ENCODE assay signal across 16 cellular contexts in genomic region chr9:28093141-28093540, GRCh38.
DNase-seq lines count a peak whose midpoint lies in the region; ATAC-seq, FAIRE-seq and TF ChIP-seq lines count a peak whose summit lies in the region.
"Had no signal": no experiment of that assay in that cellular context is flagged by ENCODE, and none has a peak within 500 bp of the region (broad histone marks: within the 10 kb centered on the region; RNA-seq: fewer than 3 reads in every experiment).

No MANE protein-coding gene starts in this region.

- no peak for TF ChIP-seq RAD21 in HepG2 (CRISPR knock-in tag; IDR thresholded peaks at IDR 0.05)

- no peak overlapping the region for H3K4me2 ChIP-seq in HepG2 (ENCODE audit: low read depth, low read length)

- H3K4me3 Mint-ChIP-seq in activated CD4-positive, alpha-beta T cell treated with anti-CD3 and anti-CD28 coated beads, Interleukin-2, amount 10 ng/mL, durations not matched to agents 24 days and 14 days = no peak overlapping the region
- H3K4me3 Mint-ChIP-seq in activated CD4-positive, alpha-beta memory T cell treated with anti-CD3 and anti-CD28 coated beads for 36 hours = no peak overlapping the region
- H3K4me3 Mint-ChIP-seq: HFFc6, T-cell had no signal

- no TSS peak for BruUV-seq in HepG2 (replicated peaks; lab: Mats Ljungman, UMichigan)

- H3K9me3 Mint-ChIP-seq in activated CD4-positive, alpha-beta T cell treated with anti-CD3 and anti-CD28 coated beads, Interleukin-2, amount 10 ng/mL, durations not matched to agents 24 days and 14 days = no peaks in the 10 kb centered on the region
- H3K9me3 Mint-ChIP-seq in activated CD4-positive, alpha-beta memory T cell treated with anti-CD3 and anti-CD28 coated beads for 36 hours = peaks cover 2% of the 10 kb centered on the region

- no peaks in the 10 kb centered on the region for H3K9me3 ChIP-seq in HepG2 (ENCODE audit: low read length)
- H3K9me3 ChIP-seq: Caco-2 had no signal

- no peaks in the 10 kb centered on the region for H3K4me1 ChIP-seq in HepG2 (ENCODE audit: insufficient read depth, low read length)
- H3K4me1 ChIP-seq: Caco-2 had no signal

- no peak for TF ChIP-seq CTCF in HepG2 (CRISPR knock-in tag; IDR thresholded peaks at IDR 0.05)

- 7% methylated on average over 5 of the region's 5 CpGs for WGBS in HepG2 (ENCODE audit: low lambda C conversion rate)

- intact Hi-C loops in activated CD4-positive, alpha-beta T cell treated with anti-CD3 and anti-CD28 coated beads, Interleukin-2, amount 10 ng/mL, durations not matched to agents 24 days and 14 days (cut with micrococcal nuclease) = no loop called here
- intact Hi-C loops in HepG2 (cut with micrococcal nuclease; ENCODE audit: unreplicated experiment) = no loop called here
- intact Hi-C loops in activated CD4-positive, alpha-beta memory T cell treated with anti-CD3 and anti-CD28 coated beads for 36 hours (cut with micrococcal nuclease) = no loop called here

- H3K27ac Mint-ChIP-seq in activated CD4-positive, alpha-beta T cell treated with anti-CD3 and anti-CD28 coated beads, Interleukin-2, amount 10 ng/mL, durations not matched to agents 24 days and 14 days = no peak overlapping the region
- H3K27ac Mint-ChIP-seq in activated CD4-positive, alpha-beta memory T cell treated with anti-CD3 and anti-CD28 coated beads for 36 hours = no peak overlapping the region
- H3K27ac Mint-ChIP-seq: HFFc6, T-cell had no signal

- no peak overlapping the region for H2AFZ ChIP-seq in HepG2 (ENCODE audit: low read length)

- no peak overlapping the region for H3K27ac ChIP-seq in HepG2 (ENCODE audit: extremely low read length, insufficient read depth, low read length)

- CTCF ChIA-PET in HepG2 (lab: Yijun Ruan, JAX; ENCODE audit: low intra/inter-chr PET ratio, low total read pairs) = no interaction called here
- CTCF ChIA-PET in activated CD4-positive, alpha-beta memory T cell treated with anti-CD3 and anti-CD28 coated beads for 36 hours (lab: Charles Lee) = no interaction called here

- DNase-seq in activated CD4-positive, alpha-beta T cell treated with anti-CD3 and anti-CD28 coated beads, Interleukin-2, amount 10 ng/mL, durations not matched to agents 24 days and 14 days = peak; percentile 2
- DNase-seq in activated CD4-positive, alpha-beta T cell treated with anti-CD3 and anti-CD28 coated beads for 4 hours = no peak
- peak; percentile 81 for DNase-seq in NCI-H345 (lab: John Stamatoyannopoulos, UW)
- peak; percentile 13 for DNase-seq in kidney tubule cell (ENCODE audit: low spot score)
- no peak for DNase-seq in HepG2 (ENCODE audit: low spot score)
- no peak for DNase-seq in hypothalamus (lab: John Stamatoyannopoulos, UW)
- no peak for DNase-seq in activated CD4-positive, alpha-beta memory T cell treated with anti-CD3 and anti-CD28 coated beads for 36 hours
- DNase-seq: AML-193, Caco-2, DND-41, GDM1, HFFc6, KG1, NCI-H524 treated with DMSO at 0.1 percent for 48 hours, T-cell had no signal

- TF ChIP-seq EP300 in HepG2 (IDR thresholded peaks at IDR 0.05; ENCODE audit: low read depth in 2 of 2, low read length in 2 of 2) (no peak), HepG2 (CRISPR knock-in tag; IDR thresholded peaks at IDR 0.05; ENCODE audit: borderline replicate concordance) (no peak)

- TF ChIP-seq POLR2A in HepG2 (IDR thresholded peaks at IDR 0.05; ENCODE audit: insufficient read depth in 1 of 2, low read depth in 2 of 2, low read length in 2 of 2) = no peak

- H3K36me3 ChIP-seq in HepG2 (replicated peaks in 1 of 2; ENCODE audit: control insufficient read depth in 1 of 2, insufficient read depth in 2 of 2, low read length in 2 of 2) = no peaks in the 10 kb centered on the region

- no peaks in the 10 kb centered on the region for H3K79me2 ChIP-seq in HepG2 (ENCODE audit: insufficient read depth, low read length)

- H3K27me3 Mint-ChIP-seq in activated CD4-positive, alpha-beta T cell treated with anti-CD3 and anti-CD28 coated beads, Interleukin-2, amount 10 ng/mL, durations not matched to agents 24 days and 14 days = no peaks in the 10 kb centered on the region
- no peaks in the 10 kb centered on the region for H3K27me3 Mint-ChIP-seq in activated CD4-positive, alpha-beta memory T cell treated with anti-CD3 and anti-CD28 coated beads for 36 hours
- H3K27me3 Mint-ChIP-seq: T-cell had no signal

- in situ Hi-C loops in HepG2 (cut with HindIII; ENCODE audit: extremely low pct_ligation_motif_present, low pct_unique_long_range_greater_than_20kb) = no loop called here

- H3K4me3 ChIP-seq in HepG2 (replicated peaks in 1 of 3; ENCODE audit: insufficient read depth in 1 of 3, low read depth in 2 of 3, low read length in 3 of 3) = no peak overlapping the region

- H4K20me1 ChIP-seq in HepG2 (ENCODE audit: insufficient read depth, low read length) = no peaks in the 10 kb centered on the region

- no peak for FAIRE-seq in HepG2 (lab: Jason Lieb, UNC)

- no peak for ATAC-seq in HepG2
- no peak for ATAC-seq in GM19035 (IDR thresholded peaks at IDR 0.05; ENCODE audit: unreplicated experiment)
- ATAC-seq: T-cell had no signal

- POLR2A ChIA-PET in HepG2 (lab: Yijun Ruan, JAX) = no interaction called here
- POLR2A ChIA-PET in activated CD4-positive, alpha-beta memory T cell treated with anti-CD3 and anti-CD28 coated beads for 36 hours (lab: Charles Lee) = no interaction called here

- H3K27me3 ChIP-seq in HepG2 (ENCODE audit: control insufficient read depth in 1 of 2, insufficient read depth in 2 of 2, low read length in 2 of 2) = no peaks in the 10 kb centered on the region

- no peaks in the 10 kb centered on the region for H3K4me1 Mint-ChIP-seq in activated CD4-positive, alpha-beta T cell treated with anti-CD3 and anti-CD28 coated beads, Interleukin-2, amount 10 ng/mL, durations not matched to agents 24 days and 14 days
- H3K4me1 Mint-ChIP-seq in activated CD4-positive, alpha-beta memory T cell treated with anti-CD3 and anti-CD28 coated beads for 36 hours (ENCODE audit: low read depth) = no peaks in the 10 kb centered on the region
- H3K4me1 Mint-ChIP-seq: T-cell had no signal

- no peak overlapping the region for H3K9ac ChIP-seq in HepG2 (ENCODE audit: insufficient read depth, low read depth, low read length)

- H3K36me3 Mint-ChIP-seq in activated CD4-positive, alpha-beta T cell treated with anti-CD3 and anti-CD28 coated beads, Interleukin-2, amount 10 ng/mL, durations not matched to agents 24 days and 14 days (ENCODE audit: low read depth) = no peaks in the 10 kb centered on the region
- H3K36me3 Mint-ChIP-seq in activated CD4-positive, alpha-beta memory T cell treated with anti-CD3 and anti-CD28 coated beads for 36 hours = no peaks in the 10 kb centered on the region
- H3K36me3 Mint-ChIP-seq: T-cell had no signal

TF ChIP-seq in HepG2, 621 proteins besides CTCF, POLR2A, EP300 and RAD21 (continues in another document):
- no peak for TF ChIP-seq GATAD1 (CRISPR knock-in tag; IDR thresholded peaks at IDR 0.05)
- no peak for TF ChIP-seq CBX5 (CRISPR knock-in tag; IDR thresholded peaks at IDR 0.05; ENCODE audit: borderline replicate concordance)
- TF ChIP-seq HOMEZ (CRISPR knock-in tag; IDR thresholded peaks at IDR 0.05; ENCODE audit: low read depth) = no peak
- no peak for TF ChIP-seq PHF8 (CRISPR knock-in tag; IDR thresholded peaks at IDR 0.05)
- no peak for TF ChIP-seq HMGA1 (CRISPR knock-in tag; conservative IDR thresholded peaks at IDR 0.05)
- TF ChIP-seq ETV5 (CRISPR knock-in tag; IDR thresholded peaks at IDR 0.05; ENCODE audit: borderline replicate concordance) = no peak
- TF ChIP-seq KLF16 (CRISPR knock-in tag; IDR thresholded peaks at IDR 0.05) = no peak
- TF ChIP-seq TSC22D2 (CRISPR knock-in tag; IDR thresholded peaks at IDR 0.05; ENCODE audit: borderline replicate concordance) = no peak
- no peak for TF ChIP-seq U2AF2 (IDR thresholded peaks at IDR 0.05; ENCODE audit: low read depth, low read length)
- TF ChIP-seq HNRNPUL1 (IDR thresholded peaks at IDR 0.05; ENCODE audit: low read depth, low read length) = no peak
- TF ChIP-seq, protein P1, sequence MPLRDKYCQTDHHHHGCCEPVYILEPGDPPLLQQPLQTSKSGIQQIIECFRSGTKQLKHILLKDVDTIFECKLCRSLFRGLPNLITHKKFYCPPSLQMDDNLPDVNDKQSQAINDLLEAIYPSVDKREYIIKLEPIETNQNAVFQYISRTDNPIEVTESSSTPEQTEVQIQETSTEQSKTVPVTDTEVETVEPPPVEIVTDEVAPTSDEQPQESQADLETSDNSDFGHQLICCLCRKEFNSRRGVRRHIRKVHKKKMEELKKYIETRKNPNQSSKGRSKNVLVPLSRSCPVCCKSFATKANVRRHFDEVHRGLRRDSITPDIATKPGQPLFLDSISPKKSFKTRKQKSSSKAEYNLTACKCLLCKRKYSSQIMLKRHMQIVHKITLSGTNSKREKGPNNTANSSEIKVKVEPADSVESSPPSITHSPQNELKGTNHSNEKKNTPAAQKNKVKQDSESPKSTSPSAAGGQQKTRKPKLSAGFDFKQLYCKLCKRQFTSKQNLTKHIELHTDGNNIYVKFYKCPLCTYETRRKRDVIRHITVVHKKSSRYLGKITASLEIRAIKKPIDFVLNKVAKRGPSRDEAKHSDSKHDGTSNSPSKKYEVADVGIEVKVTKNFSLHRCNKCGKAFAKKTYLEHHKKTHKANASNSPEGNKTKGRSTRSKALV (CRISPR knock-in tag; IDR thresholded peaks at IDR 0.05) = no peak
- no peak for TF ChIP-seq ZNF629 (CRISPR knock-in tag; conservative IDR thresholded peaks at IDR 0.05)
- TF ChIP-seq TERF1 (CRISPR knock-in tag; IDR thresholded peaks at IDR 0.05) = no peak

Comparison
In these comparisons a context has a peak if more than half of its experiments do, and no peak if none do; other contexts are left out.
1. DNase-seq: peak in activated CD4-positive, alpha-beta T cell treated with anti-CD3 and anti-CD28 coated beads, Interleukin-2, amount 10 ng/mL, durations not matched to agents 24 days and 14 days (single experiment), NCI-H345 (single experiment) and kidney tubule cell (single experiment); none in activated CD4-positive, alpha-beta T cell treated with anti-CD3 and anti-CD28 coated beads for 4 hours (0 of 2), HepG2 (single experiment), hypothalamus (0 of 51) and activated CD4-positive, alpha-beta memory T cell treated with anti-CD3 and anti-CD28 coated beads for 36 hours (single experiment).